Comparison of ENCODE assay signal across 8 cellular contexts in the genomic region with DNA sequence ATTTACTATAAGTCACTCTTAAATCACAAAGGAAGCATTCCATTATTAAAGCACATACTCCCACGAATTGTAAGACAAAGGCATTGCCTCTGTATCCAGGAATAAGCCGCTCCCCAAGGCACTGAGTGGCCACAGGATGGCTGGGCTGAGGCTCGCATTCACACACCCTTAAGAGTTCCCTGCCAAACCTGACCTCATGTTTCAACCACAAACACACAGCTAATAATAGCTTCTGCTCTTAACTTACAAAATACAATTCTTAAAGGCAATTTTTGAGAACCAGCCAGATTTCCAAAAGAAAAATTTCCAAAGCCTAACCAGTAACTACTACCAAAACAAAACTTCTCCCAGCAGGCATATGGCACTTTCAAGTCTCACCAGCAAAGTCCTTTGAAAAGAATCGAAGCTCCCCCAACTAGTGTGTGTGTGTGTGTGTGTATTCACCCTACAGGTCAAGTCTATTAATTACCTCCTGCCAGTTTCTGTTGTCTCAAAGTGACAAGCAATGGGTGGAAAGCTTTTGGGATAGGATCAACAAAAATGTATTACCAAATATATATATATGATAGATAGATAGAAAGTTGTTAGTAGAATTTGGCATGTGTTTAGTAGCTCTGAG. TPM values are rescaled to one million over a fixed set of nuclear protein-coding genes. Genes with fewer than 3 reads are reported as not detected.
DNase-seq lines count a peak whose midpoint lies in the region; ATAC-seq and TF ChIP-seq lines count a peak whose summit lies in the region.

No MANE protein-coding gene starts in this region.

- H3K36me3 Mint-ChIP-seq in stimulated activated effector memory CD8-positive, alpha-beta T cell treated with anti-CD3 and anti-CD28 coated beads, Interleukin-12 subunit alpha, Interleukin-12 subunit beta, amount 100 ng/mL, for 72 hours = no peaks in the 10 kb centered on the region

- H3K4me1 ChIP-seq in psoas muscle = peaks cover 6% of the 10 kb centered on the region

- peaks cover 3% of the 10 kb centered on the region for H3K9me3 Mint-ChIP-seq in stimulated activated effector memory CD8-positive, alpha-beta T cell treated with anti-CD3 and anti-CD28 coated beads, Interleukin-12 subunit alpha, Interleukin-12 subunit beta, amount 100 ng/mL, for 72 hours

- no peak overlapping the region for H3K4me3 Mint-ChIP-seq in stimulated activated effector memory CD8-positive, alpha-beta T cell treated with anti-CD3 and anti-CD28 coated beads, Interleukin-12 subunit alpha, Interleukin-12 subunit beta, amount 100 ng/mL, for 72 hours

- no peak overlapping the region for H3K27ac Mint-ChIP-seq in stimulated activated effector memory CD8-positive, alpha-beta T cell treated with anti-CD3 and anti-CD28 coated beads, Interleukin-12 subunit alpha, Interleukin-12 subunit beta, amount 100 ng/mL, for 72 hours

- H3K36me3 ChIP-seq in psoas muscle (ENCODE audit: insufficient read depth in 1 of 2, low read depth in 1 of 2) = no peaks in the 10 kb centered on the region

- intact Hi-C loops in psoas muscle (cut with DNase I) = no loop called here

- POLR2A ChIA-PET in HEK293T (lab: Yijun Ruan, JAX) = no interaction called here

- H3K4me3 ChIP-seq in cardiac fibroblast (replicated peaks in 1 of 2; ENCODE audit: low read depth in 2 of 2, low read length in 2 of 2) = no peak overlapping the region
- no peak overlapping the region for H3K4me3 ChIP-seq in psoas muscle

- peak; percentile 83 to 85 for DNase-seq in cardiac fibroblast (ENCODE audit: low read depth in 2 of 2)
- peak; percentile 22 to 51 for DNase-seq in psoas muscle
- no peak for DNase-seq in activated naive CD4-positive, alpha-beta T cell (lab: John Stamatoyannopoulos, UW)
- no peak for DNase-seq in HEK293T (ENCODE audit: extremely low spot score)
- no peak for DNase-seq in stimulated activated effector memory CD8-positive, alpha-beta T cell treated with anti-CD3 and anti-CD28 coated beads, Interleukin-12 subunit alpha, Interleukin-12 subunit beta, amount 100 ng/mL, for 72 hours (ENCODE audit: low spot score in 2 of 2)
- DNase-seq in SW 1271 (lab: John Stamatoyannopoulos, UW) = no peak

- ATAC-seq in GM18511 (IDR thresholded peaks at IDR 0.05; ENCODE audit: unreplicated experiment) (peak; percentile 92), HG02870 (IDR thresholded peaks at IDR 0.05; ENCODE audit: unreplicated experiment) (peak; percentile 85), psoas muscle (peak; percentile 92 to 97 (median 96))
- no peak for ATAC-seq in stimulated activated effector memory CD8-positive, alpha-beta T cell treated with anti-CD3 and anti-CD28 coated beads, Interleukin-12 subunit alpha, Interleukin-12 subunit beta, amount 100 ng/mL, for 72 hours

- 5 to 20% (median 11%) methylated on average over 4 of the region's 4 CpGs for WGBS in psoas muscle, 3 donors

- CTCF ChIA-PET in HEK293T (lab: Yijun Ruan, JAX) = interaction anchor here (1.1 kb wide), 1 partner anchor 11 kb away, joined by 3 read pairs; no protein-coding TSS in a partner anchor

- H3K9me3 ChIP-seq in psoas muscle = peaks cover 18% of the 10 kb centered on the region

- peak overlapping the region; percentile 62 for H3K27ac ChIP-seq in psoas muscle

- H3K27me3 ChIP-seq in psoas muscle (ENCODE audit: insufficient read depth in 3 of 3, low read length in 2 of 3) = no peaks in the 10 kb centered on the region

- TF ChIP-seq CTCF in cardiac fibroblast (IDR thresholded peaks at IDR 0.05; ENCODE audit: low read depth, low read length) = no peak
- peak; percentile 15 for TF ChIP-seq CTCF in psoas muscle (IDR thresholded peaks at IDR 0.05)

- H3K4me1 Mint-ChIP-seq in stimulated activated effector memory CD8-positive, alpha-beta T cell treated with anti-CD3 and anti-CD28 coated beads, Interleukin-12 subunit alpha, Interleukin-12 subunit beta, amount 100 ng/mL, for 72 hours = no peaks in the 10 kb centered on the region

TF ChIP-seq in HEK293T, 16 proteins besides CTCF, POLR2A, EP300 and RAD21:
- TF ChIP-seq ARNT (IDR thresholded peaks at IDR 0.05) (no peak), SP1 (IDR thresholded peaks at IDR 0.05) (no peak), SUZ12 (IDR thresholded peaks at IDR 0.05) (no peak)

RNA-seq across cellular contexts. Expression of gene ARHGAP6, which starts 36.0 kb away (rescaled TPM):
- total RNA-seq in psoas muscle = 10 to 100 TPM in 2 of 4 donors, 1 to 10 TPM in 2; 4.8 to 20.6 (median 11.3) TPM
- 10 to 100 TPM in 1 of 3 donors, 1 to 10 TPM in 2; 1.8 to 11.0 (median 4.4) TPM for polyA plus RNA-seq in psoas muscle

Comparison
In these comparisons a context has a peak if more than half of its experiments do, and no peak if none do; other contexts are left out.
1. DNase-seq: peak in cardiac fibroblast (2 of 2) and psoas muscle (2 of 2); none in activated naive CD4-positive, alpha-beta T cell (0 of 4), HEK293T (single experiment), stimulated activated effector memory CD8-positive, alpha-beta T cell treated with anti-CD3 and anti-CD28 coated beads, Interleukin-12 subunit alpha, Interleukin-12 subunit beta, amount 100 ng/mL, for 72 hours (0 of 2) and SW 1271 (0 of 2).